5 cellular contexts compared by ENCODE assay signal in the genomic region with DNA sequence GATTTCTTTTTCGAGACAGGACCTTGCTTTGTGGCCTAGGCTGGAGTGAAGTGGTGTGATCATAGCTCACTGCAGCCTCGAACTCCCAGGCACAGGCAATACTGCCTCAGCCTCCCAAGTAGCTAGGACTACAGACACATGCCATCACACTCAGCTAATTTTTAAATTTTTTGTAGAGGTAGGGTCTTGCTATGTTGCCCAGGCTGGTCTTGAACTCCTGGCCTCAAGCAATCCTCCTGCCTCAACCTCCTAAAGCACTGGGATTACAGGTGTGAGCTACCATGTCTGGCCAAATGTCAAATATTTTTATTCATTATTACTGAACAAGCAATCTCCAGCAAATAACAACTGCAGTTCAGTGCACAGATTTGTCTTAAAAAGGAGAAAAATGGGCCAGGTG.
"Had no signal": no experiment of that assay in that cellular context is flagged by ENCODE, and none has a peak within 500 bp of the region (broad histone marks: within the 10 kb centered on the region; RNA-seq: fewer than 3 reads in every experiment).

No MANE protein-coding gene starts in this region.

- H3K36me3 ChIP-seq: breast epithelium had no signal

- H3K4me1 ChIP-seq: breast epithelium had no signal

- ATAC-seq: activated CD8-positive, alpha-beta T cell treated with anti-CD3 and anti-CD28 coated beads for 36 hours; activated T-cell treated with anti-CD3 and anti-CD28 coated beads, Interleukin-2, amount 50 U/mL, for 72 hours; body of pancreas had no signal

- H3K9me3 ChIP-seq: body of pancreas, breast epithelium had no signal

- H3K27me3 ChIP-seq: body of pancreas, breast epithelium had no signal

- H3K4me3 ChIP-seq: body of pancreas, breast epithelium had no signal

- H3K27ac ChIP-seq: body of pancreas, breast epithelium, KMS-11 had no signal
